Comparison of ENCODE assay signal across 13 cellular contexts in the genomic region with DNA sequence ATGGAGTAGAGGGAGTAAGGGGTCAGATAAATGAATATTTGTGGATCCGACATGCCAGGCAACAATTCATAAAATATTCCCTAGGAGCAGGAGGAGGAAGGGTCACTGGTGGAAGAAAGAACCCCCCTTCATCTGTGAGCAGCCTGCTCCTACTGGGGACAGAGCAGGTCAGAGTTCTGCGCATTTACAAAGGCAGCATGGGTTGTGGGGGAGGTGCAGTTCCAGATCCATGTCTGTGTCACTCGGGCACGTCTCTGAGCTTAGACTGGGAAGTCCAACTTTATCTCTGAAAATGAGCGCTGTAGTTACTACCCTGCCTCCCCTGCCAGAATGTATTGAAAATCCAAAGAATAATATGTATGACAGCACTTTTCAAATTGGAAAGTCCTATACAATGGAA.
"Had no signal": no experiment of that assay in that cellular context is flagged by ENCODE, and none has a peak within 500 bp of the region (broad histone marks: within the 10 kb centered on the region; RNA-seq: fewer than 3 reads in every experiment).

No MANE protein-coding gene starts in this region.

- H3K9me3 Mint-ChIP-seq: natural killer cell treated with Interleukin-12 subunit alpha and Interleukin-12 subunit beta and Interleukin-15 and Interleukin-18, amount 100 ng/mL, for 72 hours had no signal

- H3K27me3 Mint-ChIP-seq: activated naive CD8-positive, alpha-beta T cell; natural killer cell treated with Interleukin-12 subunit alpha and Interleukin-12 subunit beta and Interleukin-15 and Interleukin-18, amount 100 ng/mL, for 72 hours had no signal

- H3K4me3 Mint-ChIP-seq: activated naive CD8-positive, alpha-beta T cell; endodermal cell; natural killer cell treated with Interleukin-12 subunit alpha and Interleukin-12 subunit beta and Interleukin-15 and Interleukin-18, amount 100 ng/mL, for 72 hours; T-helper 1 cell treated with Interleukin-12 subunit alpha and Interleukin-12 subunit beta and Interleukin-4 antibody, amounts not matched to agents 30 μg/mL and 1 μg/mL, for 36 hours had no signal

- H3K36me3 Mint-ChIP-seq: activated naive CD8-positive, alpha-beta T cell; natural killer cell treated with Interleukin-12 subunit alpha and Interleukin-12 subunit beta and Interleukin-15 and Interleukin-18, amount 100 ng/mL, for 72 hours had no signal

- H3K27ac Mint-ChIP-seq: activated naive CD8-positive, alpha-beta T cell; endodermal cell; natural killer cell treated with Interleukin-12 subunit alpha and Interleukin-12 subunit beta and Interleukin-15 and Interleukin-18, amount 100 ng/mL, for 72 hours; T-helper 1 cell treated with Interleukin-12 subunit alpha and Interleukin-12 subunit beta and Interleukin-4 antibody, amounts not matched to agents 30 μg/mL and 1 μg/mL, for 36 hours had no signal

- H3K9me3 ChIP-seq: pancreas, uterus had no signal

- DNase-seq: activated CD4-positive, alpha-beta T cell treated with anti-CD3 and anti-CD28 coated beads, Interleukin-2, amount 50 U/mL, for 48 hours; activated gamma-delta T cell; activated T-cell treated with anti-CD3 and anti-CD28 coated beads, Interleukin-2, amount 50 U/mL, for 48 hours; endodermal cell; erythroblast; hypothalamus; left colon; pancreas; uterus had no signal

- H3K27ac ChIP-seq: pancreas, skin epidermis, uterus had no signal

- H3K27me3 ChIP-seq: pancreas, uterus had no signal

- H3K36me3 ChIP-seq: pancreas, uterus had no signal

- ATAC-seq: left colon; natural killer cell treated with Interleukin-12 subunit alpha and Interleukin-12 subunit beta and Interleukin-15 and Interleukin-18, amount 100 ng/mL, for 72 hours; pancreas had no signal

- H3K4me3 ChIP-seq: pancreas, skin epidermis, uterus had no signal

- H3K4me1 ChIP-seq: pancreas, uterus had no signal
